Comparison of ENCODE assay signal across 9 cellular contexts in genomic region chr2:216829533-216829932, GRCh38. TPM values are rescaled to one million over a fixed set of nuclear protein-coding genes. Genes with fewer than 3 reads are reported as not detected.
DNase-seq lines count a peak whose midpoint lies in the region; ATAC-seq, FAIRE-seq and TF ChIP-seq lines count a peak whose summit lies in the region.
"Had no signal": no experiment of that assay in that cellular context is flagged by ENCODE, and none has a peak within 500 bp of the region (broad histone marks: within the 10 kb centered on the region; RNA-seq: fewer than 3 reads in every experiment).

No MANE protein-coding gene starts in this region.

- POLR2A ChIA-PET in SK-N-SH (lab: Yijun Ruan, JAX) = no interaction called here

- H3K36me3 ChIP-seq in SK-N-SH (replicated peaks in 1 of 2; ENCODE audit: control insufficient read depth in 1 of 2, insufficient read depth in 2 of 2, low read length in 1 of 2) = no peaks in the 10 kb centered on the region
- H3K36me3 ChIP-seq in heart left ventricle = no peaks in the 10 kb centered on the region
- no peaks in the 10 kb centered on the region for H3K36me3 ChIP-seq in small intestine (ENCODE audit: control insufficient read depth in 2 of 2, insufficient read depth in 2 of 2, low read length in 2 of 2)

- TF ChIP-seq RAD21 in Ishikawa (IDR thresholded peaks at IDR 0.05; ENCODE audit: low read depth) = 0 out of 2 replicates have a peak, but pooled peaks have one; percentile 6
- no peak for TF ChIP-seq RAD21 in SK-N-SH (IDR thresholded peaks at IDR 0.05; ENCODE audit: low read length)

- WGBS in SK-N-SH (ENCODE audit: low lambda C conversion rate) = 43% methylated on average over 4 of the region's 4 CpGs
- WGBS in heart left ventricle, 4 donors = 15 to 23% (median 18%) methylated on average over 3 to 4 of the region's 4 CpGs
- WGBS in small intestine, 3 donors = 20 to 40% (median 37%) methylated on average over 4 of the region's 4 CpGs

- no peak overlapping the region for H3K9ac ChIP-seq in SK-N-SH

- TF ChIP-seq EP300 in Ishikawa (IDR thresholded peaks at IDR 0.05; ENCODE audit: borderline replicate concordance) = 0 out of 2 replicates have a peak, but pooled peaks have one; percentile 31
- TF ChIP-seq EP300 in SK-N-SH (IDR thresholded peaks at IDR 0.05; ENCODE audit: borderline replicate concordance in 1 of 2, low read depth in 1 of 2, low read length in 1 of 2) = no peak

- no peak overlapping the region for H3K4me2 ChIP-seq in SK-N-SH

- CTCF ChIA-PET in SK-N-SH (lab: Yijun Ruan, JAX) = interaction anchor here (1.4 kb wide), 1 partner anchor 45 kb away, joined by 7 read pairs; no protein-coding TSS in a partner anchor

- H3K9me2 ChIP-seq in SK-N-SH = no peaks in the 10 kb centered on the region

- TF ChIP-seq CTCF in SK-N-SH (IDR thresholded peaks at IDR 0.05) = no peak
- TF ChIP-seq CTCF in heart left ventricle (IDR thresholded peaks at IDR 0.05) = no peak

- H3K27me3 ChIP-seq in SK-N-SH (ENCODE audit: insufficient read depth) (no peaks in the 10 kb centered on the region), heart left ventricle (no peaks in the 10 kb centered on the region), small intestine (ENCODE audit: control insufficient read depth in 2 of 2, insufficient read depth in 2 of 2, low read length in 2 of 2) (no peaks in the 10 kb centered on the region)

- no peaks in the 10 kb centered on the region for H3K79me2 ChIP-seq in SK-N-SH (ENCODE audit: insufficient read depth)

- no peak for FAIRE-seq in small intestine (lab: Jason Lieb, UNC)
- FAIRE-seq in H54 (lab: Jason Lieb, UNC) = no peak

- H3K4me1 ChIP-seq in SK-N-SH (ENCODE audit: control insufficient read depth in 1 of 2, insufficient read depth in 2 of 2, low read depth in 1 of 2, low read length in 1 of 2) (peaks cover 7 to 12% of the 10 kb centered on the region in 2 experiments; a peak in 2 of 4 replicates), heart left ventricle (peaks cover 5 to 47% (median 20%) of the 10 kb centered on the region in 12 donors), small intestine (ENCODE audit: control insufficient read depth in 2 of 2, insufficient read depth in 1 of 2, low read depth in 1 of 2, low read length in 1 of 2) (no peaks in the 10 kb centered on the region)

- DNase-seq in SK-N-SH (no peak), heart left ventricle (peak; percentile 79 to 93 (median 92)), small intestine (peak; percentile 37), NCI-H524 treated with DMSO at 0.1 percent for 48 hours (lab: John Stamatoyannopoulos, UW) (no peak), H54 (ENCODE audit: insufficient read length, low spot score) (no peak)

- TF ChIP-seq POLR2A in heart left ventricle (IDR thresholded peaks at IDR 0.05) (no peak), H54 (IDR thresholded peaks at IDR 0.05; ENCODE audit: low read depth, low read length) (no peak)

- no peaks in the 10 kb centered on the region for H4K20me1 ChIP-seq in SK-N-SH (ENCODE audit: insufficient read depth)

- intact Hi-C loops in heart left ventricle (cut with DNase I) = no loop called here

- ATAC-seq in heart left ventricle (peak; percentile 94 to 98 (median 96)), GM18909 (IDR thresholded peaks at IDR 0.05; ENCODE audit: poor library complexity, unreplicated experiment) (no peak), GM18867 (IDR thresholded peaks at IDR 0.05; ENCODE audit: unreplicated experiment) (no peak)
- ATAC-seq: activated T-helper 17 cell treated with anti-CD3 and anti-CD28 coated beads, Interleukin-2, amount 50 U/mL, for 72 hours had no signal

- no peak overlapping the region for H2AFZ ChIP-seq in SK-N-SH (ENCODE audit: low read depth)

- no peaks in the 10 kb centered on the region for H3K9me3 ChIP-seq in SK-N-SH
- H3K9me3 ChIP-seq in heart left ventricle = no peaks in the 10 kb centered on the region
- H3K9me3 ChIP-seq in small intestine (ENCODE audit: control insufficient read depth, low read depth) = no peaks in the 10 kb centered on the region

- H3F3A ChIP-seq in SK-N-SH (replicated peaks; ENCODE audit: insufficient read depth) = no peaks in the 10 kb centered on the region

- H3K27ac ChIP-seq in SK-N-SH (ENCODE audit: low read depth in 2 of 2, low read length in 1 of 2) (no peak overlapping the region), heart left ventricle (peak overlapping the region in 6 of 12 donors; percentile 23 to 56 (median 44)), small intestine (ENCODE audit: low read depth in 1 of 2, low read length in 1 of 2) (no peak overlapping the region)

- H3K4me3 ChIP-seq in SK-N-SH (ENCODE audit: low read depth in 2 of 2, low read length in 1 of 2) (no peak overlapping the region), heart left ventricle (no peak overlapping the region), small intestine (ENCODE audit: low read depth in 1 of 2, low read length in 2 of 2) (no peak overlapping the region)

TF ChIP-seq in Ishikawa, 13 proteins besides CTCF, POLR2A, EP300 and RAD21 (continues in another document):
- TF ChIP-seq MAX (IDR thresholded peaks at IDR 0.05) = peak; percentile 71
- TF ChIP-seq FOXM1 (IDR thresholded peaks at IDR 0.05; ENCODE audit: borderline replicate concordance, low read depth) = no peak
- TF ChIP-seq USF1 (IDR thresholded peaks at IDR 0.05) = peak; percentile 43
- no peak for TF ChIP-seq EGR1 (IDR thresholded peaks at IDR 0.05)
- TF ChIP-seq TEAD4 (IDR thresholded peaks at IDR 0.05) = no peak
- TF ChIP-seq NFIC (IDR thresholded peaks at IDR 0.05) = peak; percentile 87
- no peak for TF ChIP-seq ZBTB7A (IDR thresholded peaks at IDR 0.05; ENCODE audit: low read depth)

TF ChIP-seq in SK-N-SH, 30 proteins besides CTCF, POLR2A, EP300 and RAD21:
- peak; percentile 56; the same call in 1 of the 2 replicates for TF ChIP-seq NFIC (IDR thresholded peaks at IDR 0.05; ENCODE audit: borderline replicate concordance)
- TF ChIP-seq MEF2A (IDR thresholded peaks at IDR 0.05; ENCODE audit: borderline replicate concordance, low read depth) = no peak

RNA-seq across cellular contexts. Expression of gene TNP1, which starts 30.3 kb away (rescaled TPM):
- not detected in 2 replicates for polyA plus RNA-seq in SK-N-SH (2012; rRNA removed)
- not detected in 2 replicates for polyA plus RNA-seq in SK-N-SH (2012; cell fraction: cytosol; rRNA removed)
- not detected in 2 replicates for polyA plus RNA-seq in SK-N-SH (2012; cell fraction: nucleus; rRNA removed)
- total RNA-seq in heart left ventricle = not detected
- not detected for polyA plus RNA-seq in heart left ventricle
- not detected for polyA plus RNA-seq in small intestine
- total RNA-seq: activated T-helper 17 cell treated with anti-CD3 and anti-CD28 coated beads, Interleukin-2, amount 50 U/mL, for 72 hours had no signal

Comparison
In these comparisons a context has a peak if more than half of its experiments do, and no peak if none do; other contexts are left out.
1. DNase-seq: peak in heart left ventricle (5 of 5) and small intestine (single experiment); none in SK-N-SH (single experiment), NCI-H524 treated with DMSO at 0.1 percent for 48 hours (single experiment) and H54 (single experiment).
2. ATAC-seq: peak in heart left ventricle (4 of 4); none in GM18909 (single experiment) and GM18867 (single experiment).